8 cellular contexts compared by ENCODE assay signal in the genomic region with DNA sequence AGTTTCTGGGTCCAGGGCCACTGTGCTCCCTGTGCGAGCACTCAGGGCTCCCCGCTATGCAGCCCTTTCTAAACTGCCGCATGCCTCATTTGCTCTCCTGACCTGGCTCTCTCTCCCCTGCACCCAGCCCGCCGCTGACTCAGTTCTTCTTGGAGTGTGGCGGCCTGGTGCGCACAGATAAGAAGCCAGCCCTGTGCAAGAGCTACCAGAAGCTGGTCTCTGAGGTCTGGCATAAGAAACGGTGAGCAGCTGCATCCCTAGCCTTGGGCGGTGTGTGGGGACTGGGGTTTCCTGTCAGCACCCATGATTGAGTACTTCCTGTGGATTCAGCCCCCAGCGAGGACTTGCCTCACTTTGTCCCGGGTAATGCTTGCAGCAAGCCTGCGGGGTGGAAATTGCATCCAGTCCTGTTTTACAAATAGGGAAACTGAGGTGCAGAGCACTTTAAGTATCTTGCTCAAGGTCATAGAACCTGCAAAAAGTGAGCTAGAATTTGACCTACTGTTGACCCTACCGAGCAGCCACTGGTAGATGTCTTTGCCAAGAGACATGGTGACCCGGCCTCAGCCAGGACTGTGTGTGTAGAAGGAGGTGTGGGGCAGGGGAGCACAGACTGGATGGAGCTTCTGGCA. TPM values are rescaled to one million over a fixed set of nuclear protein-coding genes. Genes with fewer than 3 reads are reported as not detected.
A peak's percentile ranks its signal among the peaks of the same experiment; 100 is the strongest.
DNase-seq lines count a peak whose midpoint lies in the region; ATAC-seq and TF ChIP-seq lines count a peak whose summit lies in the region.

No MANE protein-coding gene starts in this region.

- TF ChIP-seq CTCF in progenitor cell of endocrine pancreas (IDR thresholded peaks at IDR 0.05; ENCODE audit: unreplicated experiment) = no peak

- CTCF ChIA-PET in T-cell (lab: Charles Lee) = interaction anchor here in 1 of 2 donors (0.5 to 0.9 kb wide), 3 partner anchors 21 to 723 kb away, joined by 3 to 6 read pairs (median 3); no protein-coding TSS in a partner anchor

- H3K4me1 Mint-ChIP-seq in T-cell (peaks cover 55 to 71% (median 70%) of the 10 kb centered on the region in 3 donors), progenitor cell of endocrine pancreas (ENCODE audit: low read depth) (no peaks in the 10 kb centered on the region)

- H3K27ac Mint-ChIP-seq in T-cell (peak overlapping the region; percentile 92 to 93), progenitor cell of endocrine pancreas (no peak overlapping the region)

- H3K9me3 Mint-ChIP-seq in T-cell (no peaks in the 10 kb centered on the region), progenitor cell of endocrine pancreas (ENCODE audit: low read depth) (no peaks in the 10 kb centered on the region)

- POLR2A ChIA-PET in T-cell (lab: Charles Lee) = interaction anchor here (0.5 to 0.6 kb wide), 2 partner anchors 14 to 130 kb away, joined by 3 to 4 read pairs; no protein-coding TSS in a partner anchor

- DNase-seq in H4 (ENCODE audit: low spot score) = peak; percentile 48
- peak; percentile 40 to 76 (median 65) for DNase-seq in T-cell
- DNase-seq in amniotic epithelial cell (ENCODE audit: low read depth) = peak; percentile 96
- peak; percentile 35 to 60 (median 51) for DNase-seq in stimulated activated CD4-positive, alpha-beta T cell treated with anti-CD3 and anti-CD28 coated beads, Interleukin-12 subunit alpha, Interleukin-12 subunit beta, amount 100 ng/mL, for 48 hours (ENCODE audit: low read depth in 2 of 3, low spot score in 1 of 3)
- no peak for DNase-seq in progenitor cell of endocrine pancreas (ENCODE audit: low spot score, unreplicated experiment)
- DNase-seq in NCI-H1930 (lab: John Stamatoyannopoulos, UW) = no peak
- DNase-seq in NCI-H524 (lab: John Stamatoyannopoulos, UW) = no peak

- ATAC-seq in T-cell (replicated peaks in 1 of 4) (peak; percentile 50 to 84 (median 78)), GM19351 (IDR thresholded peaks at IDR 0.05; ENCODE audit: unreplicated experiment) (no peak)

- H3K27me3 Mint-ChIP-seq in T-cell (no peaks in the 10 kb centered on the region), progenitor cell of endocrine pancreas (no peaks in the 10 kb centered on the region)

- H3K4me3 Mint-ChIP-seq in T-cell = peak overlapping the region; percentile 31 to 66 (median 49)
- no peak overlapping the region for H3K4me3 Mint-ChIP-seq in progenitor cell of endocrine pancreas (ENCODE audit: low read depth)

- H3K36me3 Mint-ChIP-seq in T-cell (peaks cover 38% of the 10 kb centered on the region), progenitor cell of endocrine pancreas (ENCODE audit: insufficient read depth) (peaks cover 12% of the 10 kb centered on the region)

RNA-seq across cellular contexts. Expression of a gene that starts 27.9 kb away (rescaled TPM):
- 2.6 and 2.8 TPM in 2 replicates for total RNA-seq in H4 (2014; rRNA removed; shearing (Covaris generic))
- total RNA-seq in T-cell (100 to 1,000 TPM; 105 to 140 (median 125) TPM), progenitor cell of endocrine pancreas (41.2 and 41.8 TPM in 2 replicates)

RNA-seq across cellular contexts. Expression of a gene that starts 28.1 kb away (rescaled TPM):
- total RNA-seq in H4 (2014; rRNA removed; shearing (Covaris generic)) = 52.7 and 58.8 TPM in 2 replicates
- total RNA-seq in T-cell (100 to 1,000 TPM in 1 of 5 donors, 10 to 100 TPM in 4; 80.5 to 112 (median 90.2) TPM), progenitor cell of endocrine pancreas (30.4 and 30.8 TPM in 2 replicates)

RNA-seq across cellular contexts. Expression of a gene that starts 39.2 kb away (rescaled TPM):
- 37.1 and 73.7 TPM in 2 replicates for total RNA-seq in H4 (2014; rRNA removed; shearing (Covaris generic))
- total RNA-seq in T-cell (10 to 100 TPM; 16.6 to 39.3 (median 34.1) TPM), progenitor cell of endocrine pancreas (33.1 and 39.0 TPM in 2 replicates)

Comparison
In these comparisons a context has a peak if more than half of its experiments do, and no peak if none do; other contexts are left out.
1. DNase-seq: peak in H4 (single experiment), T-cell (34 of 34), amniotic epithelial cell (single experiment) and stimulated activated CD4-positive, alpha-beta T cell treated with anti-CD3 and anti-CD28 coated beads, Interleukin-12 subunit alpha, Interleukin-12 subunit beta, amount 100 ng/mL, for 48 hours (3 of 3); none in progenitor cell of endocrine pancreas (single experiment), NCI-H1930 (0 of 2) and NCI-H524 (0 of 2).
2. RNA of a gene that starts 27.9 kb away (total RNA-seq): 105 to 140 TPM in T-cell and 41.2 to 41.8 TPM in progenitor cell of endocrine pancreas; 2.6 to 2.8 TPM in H4; every median in the first group is over 10 times any median in the second.